Comparison of ENCODE assay signal across 8 cellular contexts in the genomic region with DNA sequence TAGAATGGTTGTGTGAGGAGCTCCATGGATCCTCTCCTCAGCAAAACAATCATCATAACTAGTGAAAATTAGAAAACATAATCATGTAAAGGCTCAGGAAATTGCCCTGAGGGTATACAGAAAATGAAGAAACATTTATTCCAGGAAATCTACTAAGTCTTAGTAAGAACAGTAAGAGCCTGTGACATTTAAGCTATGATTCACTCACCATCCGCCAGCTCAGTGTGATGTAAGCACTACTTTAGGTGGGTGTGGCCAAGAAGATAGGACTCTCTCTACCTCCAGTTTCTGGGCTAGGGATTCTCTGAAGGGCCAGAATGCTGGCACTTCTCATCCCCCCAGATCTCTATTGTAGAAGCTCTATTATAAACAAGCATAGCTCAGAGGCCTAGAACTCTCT.
DNase-seq lines count a peak whose midpoint lies in the region; ATAC-seq and TF ChIP-seq lines count a peak whose summit lies in the region.

No MANE protein-coding gene starts in this region.

- no peaks in the 10 kb centered on the region for H3K4me1 ChIP-seq in mucosa of descending colon (ENCODE audit: low read depth)

- no peaks in the 10 kb centered on the region for H3K9me3 ChIP-seq in MG63
- H3K9me3 ChIP-seq in mucosa of descending colon = no peaks in the 10 kb centered on the region

- intact Hi-C loops in mucosa of descending colon (cut with DNase I, micrococcal nuclease) = no loop called here

- ATAC-seq in mucosa of descending colon (peak; percentile 43), HG03097 (IDR thresholded peaks at IDR 0.05; ENCODE audit: low FRiP score, unreplicated experiment) (no peak)

- H3K4me3 ChIP-seq in MG63 (no peak overlapping the region), mucosa of descending colon (no peak overlapping the region)

- TF ChIP-seq CTCF in mucosa of descending colon (IDR thresholded peaks at IDR 0.05) = no peak

- H3K27me3 ChIP-seq in MG63 = no peaks in the 10 kb centered on the region

- peak; percentile 49 for DNase-seq in Daoy (ENCODE audit: low read depth)
- peak; percentile 16 for DNase-seq in MG63
- peak; percentile 57 for DNase-seq in amniotic stem cell (lab: John Stamatoyannopoulos, UW)
- no peak for DNase-seq in mucosa of descending colon
- no peak for DNase-seq in kidney glomerular epithelial cell (lab: John Stamatoyannopoulos, UW)
- DNase-seq in NCI-H2081 treated with DMSO at 0.1 percent for 48 hours (lab: John Stamatoyannopoulos, UW) = no peak
- no peak for DNase-seq in UCSD-AML1 (lab: John Stamatoyannopoulos, UW; ENCODE audit: unreplicated experiment)

- no peaks in the 10 kb centered on the region for H3K36me3 ChIP-seq in MG63
- H3K36me3 ChIP-seq in mucosa of descending colon (ENCODE audit: low read depth) = no peaks in the 10 kb centered on the region

Comparison
In these comparisons a context has a peak if more than half of its experiments do, and no peak if none do; other contexts are left out.
1. DNase-seq: peak in Daoy (single experiment), MG63 (single experiment) and amniotic stem cell (single experiment); none in mucosa of descending colon (0 of 3), kidney glomerular epithelial cell (single experiment), NCI-H2081 treated with DMSO at 0.1 percent for 48 hours (single experiment) and UCSD-AML1 (single experiment).